ENCODE assay signal across 8 cellular contexts in the genomic region with DNA sequence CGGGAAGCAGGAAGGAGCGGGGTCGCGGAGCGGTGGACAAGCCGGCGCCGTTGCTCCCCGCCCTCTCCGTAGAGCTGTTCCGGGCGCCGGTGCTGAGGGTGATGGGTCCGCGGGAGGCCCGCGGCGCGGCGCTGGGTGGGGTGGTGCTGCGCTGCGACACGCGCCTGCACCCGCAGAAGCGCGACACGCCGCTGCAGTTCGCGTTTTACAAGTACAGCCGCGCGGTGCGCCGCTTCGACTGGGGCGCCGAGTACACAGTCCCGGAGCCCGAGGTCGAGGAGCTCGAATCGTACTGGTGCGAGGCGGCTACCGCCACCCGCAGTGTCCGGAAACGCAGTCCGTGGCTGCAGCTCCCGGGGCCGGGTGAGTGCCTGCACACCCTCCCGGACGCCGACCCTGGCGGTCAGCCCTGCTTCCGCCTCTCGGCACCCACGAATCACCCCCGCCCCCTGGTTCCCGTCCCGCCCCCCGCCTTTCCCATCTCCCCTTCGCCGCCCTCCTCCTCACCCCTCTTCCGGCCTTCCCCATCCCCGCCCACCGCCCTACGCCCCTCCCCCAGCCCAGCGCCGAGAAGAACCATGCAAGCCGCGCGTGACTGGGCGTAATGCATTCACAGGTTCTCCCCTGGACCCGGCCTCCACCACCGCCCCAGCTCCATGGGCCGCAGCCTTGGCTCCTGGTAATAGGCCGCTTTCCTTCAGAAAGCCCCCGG. TPM values are rescaled to one million over a fixed set of nuclear protein-coding genes. Genes with fewer than 3 reads are reported as not detected.
A peak's percentile ranks its signal among the peaks of the same experiment; 100 is the strongest.
DNase-seq lines count a peak whose midpoint lies in the region; ATAC-seq and TF ChIP-seq lines count a peak whose summit lies in the region.

No MANE protein-coding gene starts in this region.

- peak overlapping the region; percentile 44 for H3K27ac Mint-ChIP-seq in activated CD4-positive, alpha-beta memory T cell treated with anti-CD3 and anti-CD28 coated beads, Interleukin-2, amount 10 ng/mL, durations not matched to agents 7 days and 5 days

- no peaks in the 10 kb centered on the region for H3K9me3 Mint-ChIP-seq in activated CD4-positive, alpha-beta memory T cell treated with anti-CD3 and anti-CD28 coated beads, Interleukin-2, amount 10 ng/mL, durations not matched to agents 7 days and 5 days

- H3K4me1 ChIP-seq in lower lobe of right lung, result peaks cover 17% of the 10 kb centered on the region

- H3K27me3 ChIP-seq in lower lobe of right lung (ENCODE audit: low read depth), result peaks cover 7% of the 10 kb centered on the region

- intact Hi-C loops in lower lobe of right lung (cut with DNase I), result no loop called here

- H3K27me3 Mint-ChIP-seq in activated CD4-positive, alpha-beta memory T cell treated with anti-CD3 and anti-CD28 coated beads, Interleukin-2, amount 10 ng/mL, durations not matched to agents 7 days and 5 days, result peaks cover 66% of the 10 kb centered on the region

- H3K36me3 ChIP-seq in lower lobe of right lung, result no peaks in the 10 kb centered on the region

- H3K4me3 ChIP-seq in AG04449 (ENCODE audit: low read depth, low read length) (peak overlapping the region; percentile 75), lower lobe of right lung (peak overlapping the region; percentile 75)

- H3K27ac ChIP-seq in lower lobe of right lung, result peak overlapping the region; percentile 90

- H3K9me3 ChIP-seq in lower lobe of right lung, result no peaks in the 10 kb centered on the region

- H3K36me3 Mint-ChIP-seq in activated CD4-positive, alpha-beta memory T cell treated with anti-CD3 and anti-CD28 coated beads, Interleukin-2, amount 10 ng/mL, durations not matched to agents 7 days and 5 days (ENCODE audit: low read depth), result peaks cover 3% of the 10 kb centered on the region

- peak overlapping the region; percentile 78 for H3K4me3 Mint-ChIP-seq in activated CD4-positive, alpha-beta memory T cell treated with anti-CD3 and anti-CD28 coated beads, Interleukin-2, amount 10 ng/mL, durations not matched to agents 7 days and 5 days

- DNase-seq in AG04449 (ENCODE audit: low read depth, low spot score), result no peak
- peak; percentile 32 for DNase-seq in NCI-H510A treated with DMSO at 0.1 percent for 48 hours (lab: John Stamatoyannopoulos, UW)
- peak; percentile 74 for DNase-seq in activated CD4-positive, alpha-beta memory T cell treated with anti-CD3 and anti-CD28 coated beads, Interleukin-2, amount 10 ng/mL, durations not matched to agents 7 days and 5 days
- DNase-seq in effector CD4-positive, alpha-beta T cell, result peak; percentile 47
- DNase-seq in lower lobe of right lung, result peak; percentile 90
- DNase-seq in stimulated activated CD8-positive, alpha-beta memory T cell treated with anti-CD3 and anti-CD28 coated beads, Interleukin-12 subunit alpha, Interleukin-12 subunit beta, amount 100 ng/mL, for 1 hour (ENCODE audit: low read depth), result peak; percentile 42

- CTCF ChIA-PET in AG04449 (lab: Yijun Ruan, JAX), result interaction anchor here (1.3 to 2.9 kb wide), 8 partner anchors 8 to 23 kb away, joined by 4 to 28 read pairs (median 10); partner anchors contain the start of genes DUSP12 and FCRLA
- CTCF ChIA-PET in activated CD4-positive, alpha-beta memory T cell treated with anti-CD3 and anti-CD28 coated beads, Interleukin-2, amount 10 ng/mL, durations not matched to agents 7 days and 5 days (lab: Charles Lee), result interaction anchor here (0.9 to 2.4 kb wide), 11 partner anchors 9 to 244 kb away, joined by 3 to 17 read pairs (median 6); partner anchors contain the start of gene DUSP12

- TF ChIP-seq CTCF in AG04449 (IDR thresholded peaks at IDR 0.05; ENCODE audit: insufficient read depth, low read length, missing control alignments) (no peak), lower lobe of right lung (IDR thresholded peaks at IDR 0.05) (no peak)

- ATAC-seq in GM18511 (IDR thresholded peaks at IDR 0.05; ENCODE audit: unreplicated experiment) (peak; percentile 55), HG03025 (IDR thresholded peaks at IDR 0.05; ENCODE audit: low FRiP score, unreplicated experiment) (peak; percentile 48), lower lobe of right lung (peak; percentile 92 to 93)

- POLR2A ChIA-PET in AG04449 (lab: Yijun Ruan, JAX), result interaction anchor here (1.1 to 1.5 kb wide), 3 partner anchors 12 to 23 kb away, joined by 4 to 5 read pairs (median 4); partner anchors contain the start of genes DUSP12 and FCRLA
- POLR2A ChIA-PET in activated CD4-positive, alpha-beta memory T cell treated with anti-CD3 and anti-CD28 coated beads, Interleukin-2, amount 10 ng/mL, durations not matched to agents 7 days and 5 days (lab: Charles Lee), result interaction anchor here (0.9 to 3.8 kb wide), 7 partner anchors 10 to 211 kb away, joined by 3 to 23 read pairs (median 6); partner anchors contain the start of gene DUSP12

- peaks cover 58% of the 10 kb centered on the region for H3K4me1 Mint-ChIP-seq in activated CD4-positive, alpha-beta memory T cell treated with anti-CD3 and anti-CD28 coated beads, Interleukin-2, amount 10 ng/mL, durations not matched to agents 7 days and 5 days

RNA-seq across cellular contexts. Expression of gene FCRLB, which starts 5.4 kb away (rescaled TPM):
- under 1 TPM; 0.35 to 0.43 TPM for total RNA-seq in activated CD4-positive, alpha-beta memory T cell treated with anti-CD3 and anti-CD28 coated beads, Interleukin-2, amount 10 ng/mL, durations not matched to agents 7 days and 5 days
- 2.8 TPM for total RNA-seq in lower lobe of right lung

RNA-seq across cellular contexts. Expression of gene FCRLA, which starts 19.8 kb away (rescaled TPM):
- not detected for total RNA-seq in activated CD4-positive, alpha-beta memory T cell treated with anti-CD3 and anti-CD28 coated beads, Interleukin-2, amount 10 ng/mL, durations not matched to agents 7 days and 5 days
- total RNA-seq in lower lobe of right lung, result 0.32 TPM

RNA-seq across cellular contexts. Expression of gene DUSP12, which starts 22.8 kb away (rescaled TPM):
- 10 to 100 TPM; 23.4 to 23.5 TPM for total RNA-seq in activated CD4-positive, alpha-beta memory T cell treated with anti-CD3 and anti-CD28 coated beads, Interleukin-2, amount 10 ng/mL, durations not matched to agents 7 days and 5 days
- 16.4 TPM for total RNA-seq in lower lobe of right lung

RNA-seq across cellular contexts. Expression of gene ATF6, which starts 39.3 kb away (rescaled TPM):
- total RNA-seq in activated CD4-positive, alpha-beta memory T cell treated with anti-CD3 and anti-CD28 coated beads, Interleukin-2, amount 10 ng/mL, durations not matched to agents 7 days and 5 days, result 10 to 100 TPM; 19.3 TPM
- 31.3 TPM for total RNA-seq in lower lobe of right lung
